ENCODE assay signal across 8 cellular contexts in genomic region chr2:68726608-68727367, GRCh38. TPM values are rescaled to one million over a fixed set of nuclear protein-coding genes. Genes with fewer than 3 reads are reported as not detected.
A peak's percentile ranks its signal among the peaks of the same experiment; 100 is the strongest.
DNase-seq lines count a peak whose midpoint lies in the region; ATAC-seq, FAIRE-seq and TF ChIP-seq lines count a peak whose summit lies in the region.

No MANE protein-coding gene starts in this region.

- no peak overlapping the region for H3K9ac ChIP-seq in astrocyte (ENCODE audit: low read length)

- no peaks in the 10 kb centered on the region for H3K36me3 ChIP-seq in astrocyte (ENCODE audit: insufficient read depth, low read length)
- H3K36me3 ChIP-seq in HAP-1 (replicated peaks), result no peaks in the 10 kb centered on the region

- H3K36me3 Mint-ChIP-seq in astrocyte (ENCODE audit: low read depth, unreplicated experiment), result no peaks in the 10 kb centered on the region

- ATAC-seq in GM19328 (IDR thresholded peaks at IDR 0.05; ENCODE audit: unreplicated experiment), result peak; percentile 97
- ATAC-seq in HG03280 (IDR thresholded peaks at IDR 0.05; ENCODE audit: unreplicated experiment), result peak; percentile 91

- H3K9me3 Mint-ChIP-seq in astrocyte (ENCODE audit: unreplicated experiment), result peaks cover 8% of the 10 kb centered on the region

- POLR2A ChIA-PET in HEK293T (lab: Yijun Ruan, JAX), result no interaction called here

- no peaks in the 10 kb centered on the region for H3K9me3 ChIP-seq in astrocyte (ENCODE audit: insufficient read depth, low read depth, low read length)
- H3K9me3 ChIP-seq in HAP-1, result no peaks in the 10 kb centered on the region

- peaks cover 17% of the 10 kb centered on the region for H3K4me1 Mint-ChIP-seq in astrocyte (ENCODE audit: low read depth, unreplicated experiment)

- H3K27ac Mint-ChIP-seq in astrocyte (ENCODE audit: unreplicated experiment), result no peak overlapping the region

- H3K4me1 ChIP-seq in astrocyte (ENCODE audit: insufficient read depth, low read length) (peaks cover 26% of the 10 kb centered on the region), HAP-1 (no peaks in the 10 kb centered on the region)

- in situ Hi-C loops in HAP-1 (cut with MboI; ENCODE audit: low sequenced_read_pairs), result loop anchor here (25.0 kb wide), 2 partner anchors 186 to 264 kb away; partner anchors contain the start of genes APLF and FBXO48

- no peaks in the 10 kb centered on the region for H3K79me2 ChIP-seq in astrocyte (ENCODE audit: insufficient read depth, low read length)

- H3K4me3 Mint-ChIP-seq in astrocyte (ENCODE audit: unreplicated experiment), result no peak overlapping the region

- TF ChIP-seq CTCF in astrocyte (IDR thresholded peaks at IDR 0.05; ENCODE audit: insufficient read depth, low read depth, low read length), result no peak

- H3K27me3 ChIP-seq in astrocyte (ENCODE audit: insufficient read depth, low read length) (no peaks in the 10 kb centered on the region), HAP-1 (ENCODE audit: low read depth) (no peaks in the 10 kb centered on the region)

- no peak for FAIRE-seq in astrocyte (lab: Jason Lieb, UNC)

- CTCF ChIA-PET in HEK293T (lab: Yijun Ruan, JAX), result interaction anchor here (1.7 kb wide), 1 partner anchor 18 kb away, joined by 6 read pairs; no protein-coding TSS in a partner anchor

- DNase-seq in T-helper 22 cell (ENCODE audit: low read depth), result peak; percentile 75
- DNase-seq in astrocyte (ENCODE audit: low read depth), result peak; percentile 75
- peak; percentile 51 for DNase-seq in stimulated activated CD8-positive, alpha-beta memory T cell treated with anti-CD3 and anti-CD28 coated beads, Interleukin-15, amount 100 ng/mL, for 1 hour (ENCODE audit: low read depth)
- no peak for DNase-seq in cerebellar nuclear complex (lab: John Stamatoyannopoulos, UW)
- no peak for DNase-seq in HEK293T (ENCODE audit: extremely low spot score)
- DNase-seq in HAP-1 (ENCODE audit: low spot score in 2 of 2), result no peak

- no peak overlapping the region for H2AFZ ChIP-seq in astrocyte (ENCODE audit: low read depth, low read length)

- no peaks in the 10 kb centered on the region for H4K20me1 ChIP-seq in astrocyte (ENCODE audit: insufficient read depth, low read length)

- H3K4me2 ChIP-seq in astrocyte (ENCODE audit: low read length), result peak overlapping the region; percentile 76

- H3K27me3 Mint-ChIP-seq in astrocyte (ENCODE audit: low read depth, unreplicated experiment), result peaks cover 5% of the 10 kb centered on the region

- peak overlapping the region; percentile 63 for H3K27ac ChIP-seq in astrocyte (ENCODE audit: low read depth, low read length)

- H3K4me3 ChIP-seq in astrocyte (ENCODE audit: insufficient read depth, low read depth, low read length), result no peak overlapping the region
- H3K4me3 ChIP-seq in HAP-1, result no peak overlapping the region

TF ChIP-seq in HEK293T, 16 proteins besides CTCF, POLR2A, EP300 and RAD21:
- TF ChIP-seq SUZ12 (IDR thresholded peaks at IDR 0.05) (no peak), FOXK2 (IDR thresholded peaks at IDR 0.05) (no peak), CTBP1 (IDR thresholded peaks at IDR 0.05; ENCODE audit: borderline replicate concordance) (no peak), FOXA1 (IDR thresholded peaks at IDR 0.05) (no peak), FOXM1 (IDR thresholded peaks at IDR 0.05; ENCODE audit: borderline replicate concordance) (no peak), L3MBTL2 (conservative IDR thresholded peaks at IDR 0.05) (no peak), LEF1 (IDR thresholded peaks at IDR 0.05; ENCODE audit: borderline replicate concordance) (no peak), ARNT (IDR thresholded peaks at IDR 0.05) (no peak), PKNOX1 (IDR thresholded peaks at IDR 0.05) (no peak), BHLHE40 (IDR thresholded peaks at IDR 0.05; ENCODE audit: borderline replicate concordance) (no peak), ELF4 (IDR thresholded peaks at IDR 0.05) (no peak), ZNF384 (IDR thresholded peaks at IDR 0.05) (no peak), HDGF (IDR thresholded peaks at IDR 0.05; ENCODE audit: borderline replicate concordance) (no peak), TARDBP (IDR thresholded peaks at IDR 0.05) (no peak), SP1 (IDR thresholded peaks at IDR 0.05) (no peak), NFRKB (IDR thresholded peaks at IDR 0.05) (no peak)

RNA-seq across cellular contexts. Expression of gene ARHGAP25, which starts 7.8 kb away (rescaled TPM):
- 0.30 TPM in 1 of 2 replicates, not detected in the other for total RNA-seq in astrocyte

Comparison
In these comparisons a context has a peak if more than half of its experiments do, and no peak if none do; other contexts are left out.
1. DNase-seq: peak in T-helper 22 cell (single experiment), astrocyte (single experiment) and stimulated activated CD8-positive, alpha-beta memory T cell treated with anti-CD3 and anti-CD28 coated beads, Interleukin-15, amount 100 ng/mL, for 1 hour (single experiment); none in cerebellar nuclear complex (0 of 2), HEK293T (single experiment) and HAP-1 (0 of 2).